1 cellular context compared by ENCODE assay signal in genomic region chr16:75267631-75268264, GRCh38.
TF ChIP-seq lines count a peak whose summit lies in the region.

No MANE protein-coding gene starts in this region.

TF ChIP-seq in HepG2, 621 proteins besides CTCF, POLR2A, EP300 and RAD21 (continued from another document and continues in another):
- TF ChIP-seq PRDM10 (CRISPR knock-in tag; IDR thresholded peaks at IDR 0.05; ENCODE audit: low read depth) (no peak), MZF1 (CRISPR knock-in tag; IDR thresholded peaks at IDR 0.05; ENCODE audit: borderline replicate concordance) (no peak), SUZ12 (IDR thresholded peaks at IDR 0.05; ENCODE audit: low read depth, low read length) (no peak), PHF5A (CRISPR knock-in tag; IDR thresholded peaks at IDR 0.05; ENCODE audit: low read depth, unreplicated experiment) (no peak), CHD4 (IDR thresholded peaks at IDR 0.05; ENCODE audit: borderline replicate concordance, low read length) (no peak), NR2F6 (IDR thresholded peaks at IDR 0.05) (no peak), NR2F6 (CRISPR knock-in tag; IDR thresholded peaks at IDR 0.05) (no peak), FUBP1 (CRISPR knock-in tag; IDR thresholded peaks at IDR 0.05; ENCODE audit: borderline replicate concordance) (no peak), ZNF3 (CRISPR knock-in tag; IDR thresholded peaks at IDR 0.05) (no peak), HOXA3 (CRISPR knock-in tag; IDR thresholded peaks at IDR 0.05) (no peak), RFXANK (CRISPR knock-in tag; IDR thresholded peaks at IDR 0.05) (no peak), NFKB2 (CRISPR knock-in tag; IDR thresholded peaks at IDR 0.05; ENCODE audit: borderline replicate concordance) (no peak), RFX3 (CRISPR knock-in tag; IDR thresholded peaks at IDR 0.05) (no peak), ETS1 (CRISPR knock-in tag; IDR thresholded peaks at IDR 0.05) (no peak), MAF1 (CRISPR knock-in tag; IDR thresholded peaks at IDR 0.05; ENCODE audit: borderline replicate concordance) (no peak), REST (IDR thresholded peaks at IDR 0.05; ENCODE audit: borderline replicate concordance in 1 of 2, low read depth in 1 of 2, low read length in 2 of 2) (no peak), SRSF9 (IDR thresholded peaks at IDR 0.05; ENCODE audit: borderline replicate concordance, insufficient read depth, low read depth, low read length, poor library complexity, severe bottlenecking) (no peak), ZNF646 (CRISPR knock-in tag; IDR thresholded peaks at IDR 0.05) (0 out of 2 replicates have a peak, but pooled peaks have one; percentile 39), GPBP1L1 (CRISPR knock-in tag; IDR thresholded peaks at IDR 0.05) (no peak), KLF13 (CRISPR knock-in tag; IDR thresholded peaks at IDR 0.05) (no peak), ZNF331 (CRISPR knock-in tag; IDR thresholded peaks at IDR 0.05) (no peak), ZNF607 (CRISPR knock-in tag; IDR thresholded peaks at IDR 0.05; ENCODE audit: borderline replicate concordance) (0 out of 2 replicates have a peak, but pooled peaks have one; percentile 19), PAWR (CRISPR knock-in tag; IDR thresholded peaks at IDR 0.05; ENCODE audit: borderline replicate concordance) (no peak), ZNF121 (CRISPR knock-in tag; IDR thresholded peaks at IDR 0.05) (no peak), ZNF562 (CRISPR knock-in tag; IDR thresholded peaks at IDR 0.05; ENCODE audit: borderline replicate concordance) (no peak)
- TF ChIP-seq, protein P1, sequence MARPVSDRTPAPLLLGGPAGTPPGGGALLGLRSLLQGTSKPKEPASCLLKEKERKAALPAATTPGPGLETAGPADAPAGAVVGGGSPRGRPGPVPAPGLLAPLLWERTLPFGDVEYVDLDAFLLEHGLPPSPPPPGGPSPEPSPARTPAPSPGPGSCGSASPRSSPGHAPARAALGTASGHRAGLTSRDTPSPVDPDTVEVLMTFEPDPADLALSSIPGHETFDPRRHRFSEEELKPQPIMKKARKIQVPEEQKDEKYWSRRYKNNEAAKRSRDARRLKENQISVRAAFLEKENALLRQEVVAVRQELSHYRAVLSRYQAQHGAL (CRISPR knock-in tag; IDR thresholded peaks at IDR 0.05; ENCODE audit: not compliant biosample characterization): no peak
- TF ChIP-seq, protein P2, sequence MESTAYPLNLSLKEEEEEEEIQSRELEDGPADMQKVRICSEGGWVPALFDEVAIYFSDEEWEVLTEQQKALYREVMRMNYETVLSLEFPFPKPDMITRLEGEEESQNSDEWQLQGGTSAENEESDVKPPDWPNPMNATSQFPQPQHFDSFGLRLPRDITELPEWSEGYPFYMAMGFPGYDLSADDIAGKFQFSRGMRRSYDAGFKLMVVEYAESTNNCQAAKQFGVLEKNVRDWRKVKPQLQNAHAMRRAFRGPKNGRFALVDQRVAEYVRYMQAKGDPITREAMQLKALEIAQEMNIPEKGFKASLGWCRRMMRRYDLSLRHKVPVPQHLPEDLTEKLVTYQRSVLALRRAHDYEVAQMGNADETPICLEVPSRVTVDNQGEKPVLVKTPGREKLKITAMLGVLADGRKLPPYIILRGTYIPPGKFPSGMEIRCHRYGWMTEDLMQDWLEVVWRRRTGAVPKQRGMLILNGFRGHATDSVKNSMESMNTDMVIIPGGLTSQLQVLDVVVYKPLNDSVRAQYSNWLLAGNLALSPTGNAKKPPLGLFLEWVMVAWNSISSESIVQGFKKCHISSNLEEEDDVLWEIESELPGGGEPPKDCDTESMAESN (CRISPR knock-in tag; conservative IDR thresholded peaks at IDR 0.05): no peak
- TF ChIP-seq, protein P3, sequence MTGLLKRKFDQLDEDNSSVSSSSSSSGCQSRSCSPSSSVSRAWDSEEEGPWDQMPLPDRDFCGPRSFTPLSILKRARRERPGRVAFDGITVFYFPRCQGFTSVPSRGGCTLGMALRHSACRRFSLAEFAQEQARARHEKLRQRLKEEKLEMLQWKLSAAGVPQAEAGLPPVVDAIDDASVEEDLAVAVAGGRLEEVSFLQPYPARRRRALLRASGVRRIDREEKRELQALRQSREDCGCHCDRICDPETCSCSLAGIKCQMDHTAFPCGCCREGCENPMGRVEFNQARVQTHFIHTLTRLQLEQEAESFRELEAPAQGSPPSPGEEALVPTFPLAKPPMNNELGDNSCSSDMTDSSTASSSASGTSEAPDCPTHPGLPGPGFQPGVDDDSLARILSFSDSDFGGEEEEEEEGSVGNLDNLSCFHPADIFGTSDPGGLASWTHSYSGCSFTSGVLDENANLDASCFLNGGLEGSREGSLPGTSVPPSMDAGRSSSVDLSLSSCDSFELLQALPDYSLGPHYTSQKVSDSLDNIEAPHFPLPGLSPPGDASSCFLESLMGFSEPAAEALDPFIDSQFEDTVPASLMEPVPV (CRISPR knock-in tag; IDR thresholded peaks at IDR 0.05): no peak
- TF ChIP-seq, protein P4, sequence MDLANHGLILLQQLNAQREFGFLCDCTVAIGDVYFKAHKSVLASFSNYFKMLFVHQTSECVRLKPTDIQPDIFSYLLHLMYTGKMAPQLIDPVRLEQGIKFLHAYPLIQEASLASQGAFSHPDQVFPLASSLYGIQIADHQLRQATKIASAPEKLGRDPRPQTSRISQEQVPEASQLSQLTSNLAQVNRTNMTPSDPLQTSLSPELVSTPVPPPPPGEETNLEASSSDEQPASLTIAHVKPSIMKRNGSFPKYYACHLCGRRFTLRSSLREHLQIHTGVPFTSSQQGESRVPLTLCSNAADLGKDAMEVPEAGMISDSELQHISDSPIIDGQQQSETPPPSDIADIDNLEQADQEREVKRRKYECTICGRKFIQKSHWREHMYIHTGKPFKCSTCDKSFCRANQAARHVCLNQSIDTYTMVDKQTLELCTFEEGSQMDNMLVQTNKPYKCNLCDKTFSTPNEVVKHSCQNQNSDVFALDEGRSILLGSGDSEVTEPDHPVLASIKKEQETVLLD (CRISPR knock-in tag; IDR thresholded peaks at IDR 0.05; ENCODE audit: low read depth): no peak
